In the genomic region with DNA sequence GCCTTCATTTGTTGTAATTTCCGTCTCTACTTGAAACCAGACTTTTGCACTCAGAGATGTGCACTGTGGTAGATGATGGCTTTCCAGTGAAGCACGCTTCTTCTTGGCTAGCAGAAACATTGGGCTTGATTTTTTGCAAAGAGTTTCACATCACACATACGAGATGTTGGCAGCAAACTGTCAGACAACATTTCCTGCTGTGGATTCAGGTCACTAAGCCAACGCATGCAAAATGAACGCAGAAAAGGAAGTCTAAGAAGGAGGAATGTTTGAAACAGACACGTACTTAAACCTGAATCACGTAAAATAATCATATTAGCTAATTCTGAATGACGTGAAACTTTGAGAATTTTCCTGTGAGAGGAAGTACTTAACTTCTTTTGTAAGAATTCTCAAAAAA, we compare ENCODE assay signal across 15 cellular contexts.
DNase-seq lines count a peak whose midpoint lies in the region; ATAC-seq, FAIRE-seq and TF ChIP-seq lines count a peak whose summit lies in the region.
"Had no signal": no experiment of that assay in that cellular context is flagged by ENCODE, and none has a peak within 500 bp of the region (broad histone marks: within the 10 kb centered on the region; RNA-seq: fewer than 3 reads in every experiment).

No MANE protein-coding gene starts in this region.

- H3K4me1 Mint-ChIP-seq in T-cell = peaks cover 5 to 28% (median 11%) of the 10 kb centered on the region in 3 donors

- H3K4me3 Mint-ChIP-seq in T-cell = peak overlapping the region in 1 of 3 donors; percentile 2
- H3K4me3 Mint-ChIP-seq: nephron progenitor cell had no signal

- H3K4me2 ChIP-seq in endothelial cell of umbilical vein (ENCODE audit: insufficient read depth, low read length) = peak overlapping the region; percentile 92

- TF ChIP-seq CTCF in endothelial cell of umbilical vein (IDR thresholded peaks at IDR 0.05; ENCODE audit: extremely low read depth in 1 of 2, insufficient read depth in 1 of 2, low read depth in 1 of 2, low read length in 2 of 2) = no peak

- no peaks in the 10 kb centered on the region for H3K27me3 ChIP-seq in endothelial cell of umbilical vein (ENCODE audit: control insufficient read depth in 2 of 2, insufficient read depth in 2 of 2, low read length in 2 of 2)

- FAIRE-seq in endothelial cell of umbilical vein (lab: Jason Lieb, UNC) = peak; percentile 89

- H3K9ac ChIP-seq in endothelial cell of umbilical vein (replicated peaks; ENCODE audit: extremely low read depth, insufficient read depth, low read length) = peak overlapping the region; percentile 83

- H3K36me3 ChIP-seq in endothelial cell of umbilical vein (ENCODE audit: control insufficient read depth in 2 of 2, extremely low read depth in 1 of 2, insufficient read depth in 2 of 2, low read length in 2 of 2) = no peaks in the 10 kb centered on the region

- no peaks in the 10 kb centered on the region for H3K9me1 ChIP-seq in endothelial cell of umbilical vein (replicated peaks; ENCODE audit: control insufficient read depth, extremely low read depth, insufficient read depth, low read length)

- H3K36me3 Mint-ChIP-seq in T-cell = no peaks in the 10 kb centered on the region

- H4K20me1 ChIP-seq in endothelial cell of umbilical vein (replicated peaks; ENCODE audit: control insufficient read depth, extremely low read depth, insufficient read depth, low read length) = no peaks in the 10 kb centered on the region

- no peak overlapping the region for H2AFZ ChIP-seq in endothelial cell of umbilical vein (ENCODE audit: low read depth, low read length)

- no peaks in the 10 kb centered on the region for H3K9me3 ChIP-seq in endothelial cell of umbilical vein (replicated peaks; ENCODE audit: control insufficient read depth, insufficient read depth, low read length)

- peaks cover 6% of the 10 kb centered on the region for H3K79me2 ChIP-seq in endothelial cell of umbilical vein (ENCODE audit: control insufficient read depth, insufficient read depth, low read length)

- POLR2A ChIA-PET in T-cell (lab: Charles Lee) (interaction anchor here in 1 of 2 donors (0.7 kb wide), 1 partner anchor 215 kb away, joined by 3 read pairs; no protein-coding TSS in a partner anchor), endothelial cell of umbilical vein (lab: Charles Lee) (no interaction called here)

- ATAC-seq in T-cell (replicated peaks in 1 of 4) (peak in 1 of 4 experiments; percentile 70), GM21381 (IDR thresholded peaks at IDR 0.05; ENCODE audit: unreplicated experiment) (no peak), GM21825 (IDR thresholded peaks at IDR 0.05; ENCODE audit: unreplicated experiment) (no peak), HG02798 (IDR thresholded peaks at IDR 0.05; ENCODE audit: poor library complexity, unreplicated experiment) (no peak)

- intact Hi-C loops in endothelial cell of umbilical vein (cut with micrococcal nuclease) = loop anchor here (1.0 to 2.0 kb wide), 5 partner anchors 31 to 217 kb away; no protein-coding TSS in a partner anchor

- H3K27me3 Mint-ChIP-seq in T-cell = peaks cover 3 to 13% of the 10 kb centered on the region in 2 donors

- in situ Hi-C loops in G401 (cut with HindIII; ENCODE audit: low sequenced_read_pairs) = no loop called here

- no peak for TF ChIP-seq POLR2A in endothelial cell of umbilical vein (IDR thresholded peaks at IDR 0.05; ENCODE audit: low read depth, low read length)

- CTCF ChIA-PET in T-cell (lab: Charles Lee) (no interaction called here), endothelial cell of umbilical vein (lab: Charles Lee) (interaction anchor here (0.8 to 7.8 kb wide), 8 partner anchors 9 to 126 kb away, joined by 3 to 177 read pairs (median 4); no protein-coding TSS in a partner anchor)

- peaks cover 52% of the 10 kb centered on the region for H3K4me1 ChIP-seq in endothelial cell of umbilical vein (ENCODE audit: control insufficient read depth, extremely low read depth, insufficient read depth, low read length)

- peak overlapping the region; percentile 98 for H3K27ac ChIP-seq in endothelial cell of umbilical vein (ENCODE audit: insufficient read depth, low read depth, low read length)

- peak overlapping the region; percentile 55 to 89 for H3K27ac Mint-ChIP-seq in T-cell
- H3K27ac Mint-ChIP-seq: nephron progenitor cell had no signal

- no peak overlapping the region for H3K4me3 ChIP-seq in endothelial cell of umbilical vein (replicated peaks in 1 of 3; ENCODE audit: insufficient read depth in 1 of 3, low read depth in 1 of 3, low read length in 3 of 3)

- DNase-seq in G401 (ENCODE audit: low spot score) = peak; percentile 77
- peak in 3 of 34 experiments; percentile 5 to 14 (median 6) for DNase-seq in T-cell
- DNase-seq in endothelial cell of umbilical vein (ENCODE audit: low read depth, low spot score) = peak; percentile 92
- peak; percentile 76 for DNase-seq in pons (ENCODE audit: low spot score)
- DNase-seq: amniotic stem cell; Calu3; effector CD8-positive, alpha-beta T cell; HCEC 1CT; left cardiac atrium; NCI-H2081; nephron progenitor cell; SIG-M5 had no signal

- no peaks in the 10 kb centered on the region for H3K9me3 Mint-ChIP-seq in T-cell
- H3K9me3 Mint-ChIP-seq: nephron progenitor cell had no signal

- no TSS peak for BruUV-seq in endothelial cell of umbilical vein (replicated peaks; lab: Mats Ljungman, UMichigan)

- dilution Hi-C loops in endothelial cell of umbilical vein (cut with MboI; ENCODE audit: extremely low pct_ligation_motif_present, low sequenced_read_pairs) = no loop called here

TF ChIP-seq in endothelial cell of umbilical vein, 7 proteins besides CTCF, POLR2A, EP300 and RAD21:
- TF ChIP-seq POLR2AphosphoS5 (IDR thresholded peaks at IDR 0.05; ENCODE audit: insufficient read depth, low read depth, low read length) = peak; percentile 40
- TF ChIP-seq, protein P1, sequence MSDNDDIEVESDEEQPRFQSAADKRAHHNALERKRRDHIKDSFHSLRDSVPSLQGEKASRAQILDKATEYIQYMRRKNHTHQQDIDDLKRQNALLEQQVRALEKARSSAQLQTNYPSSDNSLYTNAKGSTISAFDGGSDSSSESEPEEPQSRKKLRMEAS (IDR thresholded peaks at IDR 0.05; ENCODE audit: insufficient read depth, insufficient read length) = no peak
- no peak for TF ChIP-seq EZH2 (IDR thresholded peaks at IDR 0.05; ENCODE audit: borderline replicate concordance, low read depth, low read length, severe bottlenecking)
- TF ChIP-seq MYC (IDR thresholded peaks at IDR 0.05; ENCODE audit: low read depth, low read length) = no peak
- peak; percentile 78 for TF ChIP-seq FOS (IDR thresholded peaks at IDR 0.05; ENCODE audit: borderline replicate concordance, insufficient read depth, low read length)
- no peak for TF ChIP-seq GATA2 (IDR thresholded peaks at IDR 0.05; ENCODE audit: insufficient read depth, insufficient read length, low read depth, low read length)
- TF ChIP-seq JUN (IDR thresholded peaks at IDR 0.05; ENCODE audit: borderline replicate concordance, insufficient read depth, insufficient read length, low read depth) = peak; percentile 79
